Comparison of ENCODE assay signal across 8 cellular contexts in the genomic region with DNA sequence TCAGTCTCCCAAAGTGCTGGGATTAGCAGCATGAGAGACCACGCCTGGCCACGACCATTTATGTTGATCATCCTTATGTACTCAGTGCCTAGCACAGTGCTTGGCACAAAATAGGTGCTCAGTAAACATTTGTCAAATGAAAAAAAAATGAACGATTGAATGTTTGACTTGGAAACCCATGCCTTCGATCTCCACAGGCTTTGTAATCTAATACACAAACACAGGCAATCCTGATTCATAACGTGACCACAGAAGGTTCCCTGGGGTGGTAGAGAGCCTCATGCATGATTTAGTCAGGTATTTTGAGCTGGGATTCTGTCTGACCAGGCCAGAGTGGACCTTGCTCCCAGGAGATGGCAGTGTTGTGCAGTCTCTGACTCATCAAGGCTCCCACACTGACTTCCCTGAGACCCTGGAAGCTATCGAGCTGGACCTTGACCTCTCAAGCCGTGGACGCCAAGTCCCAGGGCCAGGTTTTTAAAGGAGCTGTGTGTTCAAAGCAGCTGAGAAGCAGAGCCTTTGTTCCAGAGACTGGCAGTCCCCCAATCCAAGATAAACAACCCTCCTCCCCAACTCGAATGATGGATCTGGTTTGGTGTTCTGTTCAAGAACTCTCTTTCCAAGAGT.
DNase-seq lines count a peak whose midpoint lies in the region; ATAC-seq and TF ChIP-seq lines count a peak whose summit lies in the region.

No MANE protein-coding gene starts in this region.

- H3K27me3 ChIP-seq in ACC112 (ENCODE audit: insufficient read depth, low read length) (no peaks in the 10 kb centered on the region), Peyer's patch (no peaks in the 10 kb centered on the region), aorta (ENCODE audit: control insufficient read depth in 1 of 2, insufficient read depth in 2 of 2, low read length in 1 of 2) (no peaks in the 10 kb centered on the region)

- in situ Hi-C loops in GM13977 (cut with MboI; ENCODE audit: low pct_unique_long_range_greater_than_20kb, low sequenced_read_pairs, unreplicated experiment) = no loop called here

- intact Hi-C loops in aorta (cut with DNase I) = loop anchor here in 1 of 2 donors (5.0 kb wide), 1 partner anchor 568 kb away; no protein-coding TSS in a partner anchor

- TF ChIP-seq CTCF in GM13977 (IDR thresholded peaks at IDR 0.05; ENCODE audit: extremely low read depth, insufficient read depth, missing control alignments) (peak; percentile 59), Peyer's patch (IDR thresholded peaks at IDR 0.05) (peak in 4 of 6 experiments; percentile 46 to 65 (median 56)), epithelial cell of esophagus (IDR thresholded peaks at IDR 0.05; ENCODE audit: insufficient read depth, low read depth, low read length, missing control alignments) (peak; percentile 53)

- H3K9me3 ChIP-seq in Peyer's patch (no peaks in the 10 kb centered on the region), aorta (ENCODE audit: control insufficient read depth, low read length) (no peaks in the 10 kb centered on the region)

- 18 to 22% methylated on average over 9 of the region's 9 CpGs for WGBS in aorta, 2 donors

- DNase-seq in GM13977 (ENCODE audit: low spot score) (peak; percentile 48), Peyer's patch (peak; percentile 38 to 90 (median 81)), epithelial cell of esophagus (ENCODE audit: low read depth) (peak; percentile 79), midbrain (lab: John Stamatoyannopoulos, UW) (peak; percentile 35), aorta (peak; percentile 84 to 87)
- no peak for DNase-seq in activated naive CD4-positive, alpha-beta T cell treated with Interleukin-2 at 50 U/mL for 16 hours

- H3K27ac ChIP-seq in ACC112 (ENCODE audit: low read depth, low read length) = no peak overlapping the region; the same call in 1 of the 2 replicates
- no peak overlapping the region for H3K27ac ChIP-seq in Peyer's patch
- peak overlapping the region in 1 of 2 donors; percentile 13 for H3K27ac ChIP-seq in aorta (ENCODE audit: low read depth in 1 of 2, low read length in 2 of 2)

- H3K4me1 ChIP-seq in ACC112 (ENCODE audit: control insufficient read depth, insufficient read depth, low read length, unreplicated experiment) (peaks cover 9% of the 10 kb centered on the region), Peyer's patch (no peaks in the 10 kb centered on the region), aorta (ENCODE audit: control insufficient read depth in 1 of 2, insufficient read depth in 2 of 2, low read length in 2 of 2) (no peaks in the 10 kb centered on the region)

- ATAC-seq in HG03439 (IDR thresholded peaks at IDR 0.05; ENCODE audit: unreplicated experiment) (peak; percentile 68), aorta (ENCODE audit: low FRiP score) (peak; percentile 85)

- H3K4me3 ChIP-seq in ACC112 (ENCODE audit: low read depth, low read length) = no peak overlapping the region
- H3K4me3 ChIP-seq in Peyer's patch = no peak overlapping the region
- no peak overlapping the region for H3K4me3 ChIP-seq in epithelial cell of esophagus (ENCODE audit: low read length)
- H3K4me3 ChIP-seq in aorta (ENCODE audit: low read length in 2 of 2) = no peak overlapping the region

- H2AFZ ChIP-seq in ACC112 (ENCODE audit: low read length, unreplicated experiment) = peak overlapping the region; percentile 65

- TF ChIP-seq POLR2A in Peyer's patch (IDR thresholded peaks at IDR 0.05) = no peak

- no peaks in the 10 kb centered on the region for H3K79me2 ChIP-seq in ACC112 (ENCODE audit: control insufficient read depth, insufficient read depth, low read length, unreplicated experiment)

- no peaks in the 10 kb centered on the region for H3K36me3 ChIP-seq in ACC112 (ENCODE audit: insufficient read depth, low read length)
- no peaks in the 10 kb centered on the region for H3K36me3 ChIP-seq in Peyer's patch
- H3K36me3 ChIP-seq in aorta (ENCODE audit: control insufficient read depth in 1 of 2, insufficient read depth in 2 of 2, low read length in 1 of 2) = no peaks in the 10 kb centered on the region
